8 cellular contexts compared by ENCODE assay signal in genomic region chr4:42397635-42398447, GRCh38. TPM values are rescaled to one million over a fixed set of nuclear protein-coding genes. Genes with fewer than 3 reads are reported as not detected.
DNase-seq lines count a peak whose midpoint lies in the region; ATAC-seq and TF ChIP-seq lines count a peak whose summit lies in the region.

No MANE protein-coding gene starts in this region.

- peak; percentile 40 for ATAC-seq in GM19324 (IDR thresholded peaks at IDR 0.05; ENCODE audit: low FRiP score, unreplicated experiment)
- peak; percentile 46 for ATAC-seq in HG03432 (IDR thresholded peaks at IDR 0.05; ENCODE audit: unreplicated experiment)
- peak; percentile 66 for ATAC-seq in left ventricle myocardium superior

- peak overlapping the region; percentile 2; the same call in 1 of the 2 replicates for H3K27ac ChIP-seq in C4-2B

- DNase-seq in activated CD8-positive, alpha-beta memory T cell treated with anti-CD3 and anti-CD28 coated beads, Interleukin-2, amount 50 U/mL, for 48 hours = peak; percentile 64
- peak; percentile 56 for DNase-seq in left ventricle myocardium superior
- DNase-seq in retinal pigment epithelial cell (ENCODE audit: low read depth) = no peak
- no peak for DNase-seq in NCI-H2029 treated with DMSO at 0.1 percent for 48 hours (lab: John Stamatoyannopoulos, UW)
- no peak for DNase-seq in H4 (ENCODE audit: low spot score)

- intact Hi-C loops in left ventricle myocardium superior (cut with micrococcal nuclease) = no loop called here

- H3K4me3 ChIP-seq in retinal pigment epithelial cell (ENCODE audit: low read length) = peak overlapping the region; percentile 35

- no peak for TF ChIP-seq CTCF in C4-2B (conservative IDR thresholded peaks at IDR 0.05)
- no peak for TF ChIP-seq CTCF in retinal pigment epithelial cell (conservative IDR thresholded peaks at IDR 0.05; ENCODE audit: low read depth, low read length)

RNA-seq across cellular contexts. Expression of gene SHISA3, which starts 0.6 kb away (rescaled TPM):
- total RNA-seq in left ventricle myocardium superior = 5.4 TPM
- total RNA-seq in H4 (2014; rRNA removed; shearing (Covaris generic)) = 0.27 TPM in 1 of 2 replicates, not detected in the other

Comparison
In these comparisons a context has a peak if more than half of its experiments do, and no peak if none do; other contexts are left out.
1. DNase-seq: peak in activated CD8-positive, alpha-beta memory T cell treated with anti-CD3 and anti-CD28 coated beads, Interleukin-2, amount 50 U/mL, for 48 hours (single experiment) and left ventricle myocardium superior (single experiment); none in retinal pigment epithelial cell (single experiment), NCI-H2029 treated with DMSO at 0.1 percent for 48 hours (single experiment) and H4 (single experiment).
2. Peak in every context shown above with its lines, with median percentiles within 50 percentile points of each other: ATAC-seq.